ENCODE assay signal across 1 cellular context in the genomic region with DNA sequence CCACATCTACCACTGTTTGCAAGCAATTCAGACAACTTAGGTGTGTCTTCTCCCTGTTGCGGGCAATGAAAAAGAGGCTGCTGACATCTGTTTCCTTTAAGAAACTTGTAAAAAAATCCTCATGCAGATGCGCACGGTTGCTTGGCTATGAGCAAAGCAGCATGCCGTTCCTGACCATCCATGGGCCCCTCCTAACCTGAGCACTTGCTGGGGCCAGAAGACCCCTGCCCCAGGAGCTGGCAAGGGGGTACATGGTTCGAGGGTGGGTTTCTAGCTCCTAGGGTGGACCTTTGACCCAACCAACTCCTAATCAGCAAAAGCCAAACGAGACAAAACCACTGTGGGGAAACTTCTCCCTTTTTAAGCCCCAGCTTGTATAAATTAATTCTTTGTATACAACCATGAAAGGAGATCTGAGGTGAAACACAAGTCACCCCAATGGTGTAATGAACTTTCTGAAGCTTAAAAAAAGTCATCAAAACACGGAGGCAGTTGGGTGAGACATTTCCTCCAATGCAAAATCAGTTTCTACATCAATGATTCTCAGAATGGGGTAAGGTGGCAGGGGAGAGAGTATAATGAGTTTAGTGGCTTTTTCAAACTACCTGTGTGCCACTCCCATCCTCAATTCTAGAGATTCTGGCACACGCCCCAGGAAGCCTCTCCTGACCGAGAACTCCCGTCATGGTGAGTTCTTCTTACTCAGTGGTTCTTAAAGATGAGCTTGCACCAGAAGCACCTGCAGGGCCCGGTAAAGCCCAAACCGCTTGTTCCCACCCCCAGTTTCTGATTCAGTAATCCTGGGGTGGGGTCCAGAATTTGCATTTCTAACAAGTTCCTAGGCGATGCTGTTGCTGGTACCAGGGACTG.
TF ChIP-seq lines count a peak whose summit lies in the region.

No MANE protein-coding gene starts in this region.

TF ChIP-seq in GM12878, 131 proteins besides CTCF, POLR2A, EP300 and RAD21 (continued from another document and continues in another):
- TF ChIP-seq, protein P1, sequence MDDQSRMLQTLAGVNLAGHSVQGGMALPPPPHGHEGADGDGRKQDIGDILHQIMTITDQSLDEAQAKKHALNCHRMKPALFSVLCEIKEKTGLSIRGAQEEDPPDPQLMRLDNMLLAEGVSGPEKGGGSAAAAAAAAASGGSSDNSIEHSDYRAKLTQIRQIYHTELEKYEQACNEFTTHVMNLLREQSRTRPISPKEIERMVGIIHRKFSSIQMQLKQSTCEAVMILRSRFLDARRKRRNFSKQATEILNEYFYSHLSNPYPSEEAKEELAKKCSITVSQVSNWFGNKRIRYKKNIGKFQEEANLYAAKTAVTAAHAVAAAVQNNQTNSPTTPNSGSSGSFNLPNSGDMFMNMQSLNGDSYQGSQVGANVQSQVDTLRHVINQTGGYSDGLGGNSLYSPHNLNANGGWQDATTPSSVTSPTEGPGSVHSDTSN (IDR thresholded peaks at IDR 0.05; ENCODE audit: insufficient replicate concordance, low read depth, low read length) = no peak
- TF ChIP-seq GATAD2B (conservative IDR thresholded peaks at IDR 0.05; ENCODE audit: low read depth) (no peak), SPI1 (IDR thresholded peaks at IDR 0.05; ENCODE audit: borderline replicate concordance, insufficient read depth, low read depth, low read length) (no peak), BACH1 (IDR thresholded peaks at IDR 0.05; ENCODE audit: borderline replicate concordance) (no peak), NFYA (IDR thresholded peaks at IDR 0.05; ENCODE audit: borderline replicate concordance, low read depth, low read length) (no peak), SMAD5 (IDR thresholded peaks at IDR 0.05; ENCODE audit: low read depth) (no peak), RUNX3 (IDR thresholded peaks at IDR 0.05; ENCODE audit: low read length) (peak; percentile 63), ZSCAN29 (IDR thresholded peaks at IDR 0.05) (no peak), MEF2A (IDR thresholded peaks at IDR 0.05; ENCODE audit: insufficient read depth, low read depth, low read length) (0 out of 2 replicates have a peak, but pooled peaks have one; percentile 6), SREBF1 (IDR thresholded peaks at IDR 0.05; ENCODE audit: low read length) (no peak), PAX5 (IDR thresholded peaks at IDR 0.05; ENCODE audit: borderline replicate concordance, low read depth, low read length) (no peak), ESRRA (IDR thresholded peaks at IDR 0.05; ENCODE audit: low read length) (no peak), FOS (IDR thresholded peaks at IDR 0.05; ENCODE audit: borderline replicate concordance, extremely low read depth, insufficient read length) (no peak), CREB1 (IDR thresholded peaks at IDR 0.05; ENCODE audit: low read depth) (no peak), HCFC1 (IDR thresholded peaks at IDR 0.05; ENCODE audit: low read length) (no peak), LARP7 (IDR thresholded peaks at IDR 0.05) (no peak), NFXL1 (IDR thresholded peaks at IDR 0.05; ENCODE audit: borderline replicate concordance) (no peak)
- TF ChIP-seq, protein P2, sequence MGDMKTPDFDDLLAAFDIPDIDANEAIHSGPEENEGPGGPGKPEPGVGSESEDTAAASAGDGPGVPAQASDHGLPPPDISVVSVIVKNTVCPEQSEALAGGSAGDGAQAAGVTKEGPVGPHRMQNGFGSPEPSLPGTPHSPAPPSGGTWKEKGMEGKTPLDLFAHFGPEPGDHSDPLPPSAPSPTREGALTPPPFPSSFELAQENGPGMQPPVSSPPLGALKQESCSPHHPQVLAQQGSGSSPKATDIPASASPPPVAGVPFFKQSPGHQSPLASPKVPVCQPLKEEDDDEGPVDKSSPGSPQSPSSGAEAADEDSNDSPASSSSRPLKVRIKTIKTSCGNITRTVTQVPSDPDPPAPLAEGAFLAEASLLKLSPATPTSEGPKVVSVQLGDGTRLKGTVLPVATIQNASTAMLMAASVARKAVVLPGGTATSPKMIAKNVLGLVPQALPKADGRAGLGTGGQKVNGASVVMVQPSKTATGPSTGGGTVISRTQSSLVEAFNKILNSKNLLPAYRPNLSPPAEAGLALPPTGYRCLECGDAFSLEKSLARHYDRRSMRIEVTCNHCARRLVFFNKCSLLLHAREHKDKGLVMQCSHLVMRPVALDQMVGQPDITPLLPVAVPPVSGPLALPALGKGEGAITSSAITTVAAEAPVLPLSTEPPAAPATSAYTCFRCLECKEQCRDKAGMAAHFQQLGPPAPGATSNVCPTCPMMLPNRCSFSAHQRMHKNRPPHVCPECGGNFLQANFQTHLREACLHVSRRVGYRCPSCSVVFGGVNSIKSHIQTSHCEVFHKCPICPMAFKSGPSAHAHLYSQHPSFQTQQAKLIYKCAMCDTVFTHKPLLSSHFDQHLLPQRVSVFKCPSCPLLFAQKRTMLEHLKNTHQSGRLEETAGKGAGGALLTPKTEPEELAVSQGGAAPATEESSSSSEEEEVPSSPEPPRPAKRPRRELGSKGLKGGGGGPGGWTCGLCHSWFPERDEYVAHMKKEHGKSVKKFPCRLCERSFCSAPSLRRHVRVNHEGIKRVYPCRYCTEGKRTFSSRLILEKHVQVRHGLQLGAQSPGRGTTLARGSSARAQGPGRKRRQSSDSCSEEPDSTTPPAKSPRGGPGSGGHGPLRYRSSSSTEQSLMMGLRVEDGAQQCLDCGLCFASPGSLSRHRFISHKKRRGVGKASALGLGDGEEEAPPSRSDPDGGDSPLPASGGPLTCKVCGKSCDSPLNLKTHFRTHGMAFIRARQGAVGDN (IDR thresholded peaks at IDR 0.05) = no peak
- TF ChIP-seq, protein P3, sequence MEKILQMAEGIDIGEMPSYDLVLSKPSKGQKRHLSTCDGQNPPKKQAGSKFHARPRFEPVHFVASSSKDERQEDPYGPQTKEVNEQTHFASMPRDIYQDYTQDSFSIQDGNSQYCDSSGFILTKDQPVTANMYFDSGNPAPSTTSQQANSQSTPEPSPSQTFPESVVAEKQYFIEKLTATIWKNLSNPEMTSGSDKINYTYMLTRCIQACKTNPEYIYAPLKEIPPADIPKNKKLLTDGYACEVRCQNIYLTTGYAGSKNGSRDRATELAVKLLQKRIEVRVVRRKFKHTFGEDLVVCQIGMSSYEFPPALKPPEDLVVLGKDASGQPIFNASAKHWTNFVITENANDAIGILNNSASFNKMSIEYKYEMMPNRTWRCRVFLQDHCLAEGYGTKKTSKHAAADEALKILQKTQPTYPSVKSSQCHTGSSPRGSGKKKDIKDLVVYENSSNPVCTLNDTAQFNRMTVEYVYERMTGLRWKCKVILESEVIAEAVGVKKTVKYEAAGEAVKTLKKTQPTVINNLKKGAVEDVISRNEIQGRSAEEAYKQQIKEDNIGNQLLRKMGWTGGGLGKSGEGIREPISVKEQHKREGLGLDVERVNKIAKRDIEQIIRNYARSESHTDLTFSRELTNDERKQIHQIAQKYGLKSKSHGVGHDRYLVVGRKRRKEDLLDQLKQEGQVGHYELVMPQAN (conservative IDR thresholded peaks at IDR 0.05) = no peak
- TF ChIP-seq, protein P4, sequence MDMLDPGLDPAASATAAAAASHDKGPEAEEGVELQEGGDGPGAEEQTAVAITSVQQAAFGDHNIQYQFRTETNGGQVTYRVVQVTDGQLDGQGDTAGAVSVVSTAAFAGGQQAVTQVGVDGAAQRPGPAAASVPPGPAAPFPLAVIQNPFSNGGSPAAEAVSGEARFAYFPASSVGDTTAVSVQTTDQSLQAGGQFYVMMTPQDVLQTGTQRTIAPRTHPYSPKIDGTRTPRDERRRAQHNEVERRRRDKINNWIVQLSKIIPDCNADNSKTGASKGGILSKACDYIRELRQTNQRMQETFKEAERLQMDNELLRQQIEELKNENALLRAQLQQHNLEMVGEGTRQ (IDR thresholded peaks at IDR 0.05; ENCODE audit: borderline replicate concordance, low read depth, low read length) = no peak
- TF ChIP-seq, protein P5, sequence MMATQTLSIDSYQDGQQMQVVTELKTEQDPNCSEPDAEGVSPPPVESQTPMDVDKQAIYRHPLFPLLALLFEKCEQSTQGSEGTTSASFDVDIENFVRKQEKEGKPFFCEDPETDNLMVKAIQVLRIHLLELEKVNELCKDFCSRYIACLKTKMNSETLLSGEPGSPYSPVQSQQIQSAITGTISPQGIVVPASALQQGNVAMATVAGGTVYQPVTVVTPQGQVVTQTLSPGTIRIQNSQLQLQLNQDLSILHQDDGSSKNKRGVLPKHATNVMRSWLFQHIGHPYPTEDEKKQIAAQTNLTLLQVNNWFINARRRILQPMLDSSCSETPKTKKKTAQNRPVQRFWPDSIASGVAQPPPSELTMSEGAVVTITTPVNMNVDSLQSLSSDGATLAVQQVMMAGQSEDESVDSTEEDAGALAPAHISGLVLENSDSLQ (IDR thresholded peaks at IDR 0.05) = no peak
- TF ChIP-seq, protein P6, sequence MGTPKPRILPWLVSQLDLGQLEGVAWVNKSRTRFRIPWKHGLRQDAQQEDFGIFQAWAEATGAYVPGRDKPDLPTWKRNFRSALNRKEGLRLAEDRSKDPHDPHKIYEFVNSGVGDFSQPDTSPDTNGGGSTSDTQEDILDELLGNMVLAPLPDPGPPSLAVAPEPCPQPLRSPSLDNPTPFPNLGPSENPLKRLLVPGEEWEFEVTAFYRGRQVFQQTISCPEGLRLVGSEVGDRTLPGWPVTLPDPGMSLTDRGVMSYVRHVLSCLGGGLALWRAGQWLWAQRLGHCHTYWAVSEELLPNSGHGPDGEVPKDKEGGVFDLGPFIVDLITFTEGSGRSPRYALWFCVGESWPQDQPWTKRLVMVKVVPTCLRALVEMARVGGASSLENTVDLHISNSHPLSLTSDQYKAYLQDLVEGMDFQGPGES (IDR thresholded peaks at IDR 0.05) = no peak
- TF ChIP-seq, protein P7, sequence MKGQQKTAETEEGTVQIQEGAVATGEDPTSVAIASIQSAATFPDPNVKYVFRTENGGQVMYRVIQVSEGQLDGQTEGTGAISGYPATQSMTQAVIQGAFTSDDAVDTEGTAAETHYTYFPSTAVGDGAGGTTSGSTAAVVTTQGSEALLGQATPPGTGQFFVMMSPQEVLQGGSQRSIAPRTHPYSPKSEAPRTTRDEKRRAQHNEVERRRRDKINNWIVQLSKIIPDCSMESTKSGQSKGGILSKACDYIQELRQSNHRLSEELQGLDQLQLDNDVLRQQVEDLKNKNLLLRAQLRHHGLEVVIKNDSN (IDR thresholded peaks at IDR 0.05; ENCODE audit: borderline replicate concordance, extremely low read length, insufficient read depth, low read depth, low read length) = no peak
- TF ChIP-seq, protein P8, sequence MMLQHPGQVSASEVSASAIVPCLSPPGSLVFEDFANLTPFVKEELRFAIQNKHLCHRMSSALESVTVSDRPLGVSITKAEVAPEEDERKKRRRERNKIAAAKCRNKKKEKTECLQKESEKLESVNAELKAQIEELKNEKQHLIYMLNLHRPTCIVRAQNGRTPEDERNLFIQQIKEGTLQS (IDR thresholded peaks at IDR 0.05; ENCODE audit: borderline replicate concordance, extremely low read depth, low read depth, low read length) = no peak
- TF ChIP-seq, protein P9, sequence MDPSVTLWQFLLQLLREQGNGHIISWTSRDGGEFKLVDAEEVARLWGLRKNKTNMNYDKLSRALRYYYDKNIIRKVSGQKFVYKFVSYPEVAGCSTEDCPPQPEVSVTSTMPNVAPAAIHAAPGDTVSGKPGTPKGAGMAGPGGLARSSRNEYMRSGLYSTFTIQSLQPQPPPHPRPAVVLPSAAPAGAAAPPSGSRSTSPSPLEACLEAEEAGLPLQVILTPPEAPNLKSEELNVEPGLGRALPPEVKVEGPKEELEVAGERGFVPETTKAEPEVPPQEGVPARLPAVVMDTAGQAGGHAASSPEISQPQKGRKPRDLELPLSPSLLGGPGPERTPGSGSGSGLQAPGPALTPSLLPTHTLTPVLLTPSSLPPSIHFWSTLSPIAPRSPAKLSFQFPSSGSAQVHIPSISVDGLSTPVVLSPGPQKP (IDR thresholded peaks at IDR 0.05; ENCODE audit: low read depth, low read length) = no peak
- TF ChIP-seq, protein P10, sequence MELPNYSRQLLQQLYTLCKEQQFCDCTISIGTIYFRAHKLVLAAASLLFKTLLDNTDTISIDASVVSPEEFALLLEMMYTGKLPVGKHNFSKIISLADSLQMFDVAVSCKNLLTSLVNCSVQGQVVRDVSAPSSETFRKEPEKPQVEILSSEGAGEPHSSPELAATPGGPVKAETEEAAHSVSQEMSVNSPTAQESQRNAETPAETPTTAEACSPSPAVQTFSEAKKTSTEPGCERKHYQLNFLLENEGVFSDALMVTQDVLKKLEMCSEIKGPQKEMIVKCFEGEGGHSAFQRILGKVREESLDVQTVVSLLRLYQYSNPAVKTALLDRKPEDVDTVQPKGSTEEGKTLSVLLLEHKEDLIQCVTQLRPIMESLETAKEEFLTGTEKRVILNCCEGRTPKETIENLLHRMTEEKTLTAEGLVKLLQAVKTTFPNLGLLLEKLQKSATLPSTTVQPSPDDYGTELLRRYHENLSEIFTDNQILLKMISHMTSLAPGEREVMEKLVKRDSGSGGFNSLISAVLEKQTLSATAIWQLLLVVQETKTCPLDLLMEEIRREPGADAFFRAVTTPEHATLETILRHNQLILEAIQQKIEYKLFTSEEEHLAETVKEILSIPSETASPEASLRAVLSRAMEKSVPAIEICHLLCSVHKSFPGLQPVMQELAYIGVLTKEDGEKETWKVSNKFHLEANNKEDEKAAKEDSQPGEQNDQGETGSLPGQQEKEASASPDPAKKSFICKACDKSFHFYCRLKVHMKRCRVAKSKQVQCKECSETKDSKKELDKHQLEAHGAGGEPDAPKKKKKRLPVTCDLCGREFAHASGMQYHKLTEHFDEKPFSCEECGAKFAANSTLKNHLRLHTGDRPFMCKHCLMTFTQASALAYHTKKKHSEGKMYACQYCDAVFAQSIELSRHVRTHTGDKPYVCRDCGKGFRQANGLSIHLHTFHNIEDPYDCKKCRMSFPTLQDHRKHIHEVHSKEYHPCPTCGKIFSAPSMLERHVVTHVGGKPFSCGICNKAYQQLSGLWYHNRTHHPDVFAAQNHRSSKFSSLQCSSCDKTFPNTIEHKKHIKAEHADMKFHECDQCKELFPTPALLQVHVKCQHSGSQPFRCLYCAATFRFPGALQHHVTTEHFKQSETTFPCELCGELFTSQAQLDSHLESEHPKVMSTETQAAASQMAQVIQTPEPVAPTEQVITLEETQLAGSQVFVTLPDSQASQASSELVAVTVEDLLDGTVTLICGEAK (IDR thresholded peaks at IDR 0.05; ENCODE audit: borderline replicate concordance) = no peak
- TF ChIP-seq, protein P11, sequence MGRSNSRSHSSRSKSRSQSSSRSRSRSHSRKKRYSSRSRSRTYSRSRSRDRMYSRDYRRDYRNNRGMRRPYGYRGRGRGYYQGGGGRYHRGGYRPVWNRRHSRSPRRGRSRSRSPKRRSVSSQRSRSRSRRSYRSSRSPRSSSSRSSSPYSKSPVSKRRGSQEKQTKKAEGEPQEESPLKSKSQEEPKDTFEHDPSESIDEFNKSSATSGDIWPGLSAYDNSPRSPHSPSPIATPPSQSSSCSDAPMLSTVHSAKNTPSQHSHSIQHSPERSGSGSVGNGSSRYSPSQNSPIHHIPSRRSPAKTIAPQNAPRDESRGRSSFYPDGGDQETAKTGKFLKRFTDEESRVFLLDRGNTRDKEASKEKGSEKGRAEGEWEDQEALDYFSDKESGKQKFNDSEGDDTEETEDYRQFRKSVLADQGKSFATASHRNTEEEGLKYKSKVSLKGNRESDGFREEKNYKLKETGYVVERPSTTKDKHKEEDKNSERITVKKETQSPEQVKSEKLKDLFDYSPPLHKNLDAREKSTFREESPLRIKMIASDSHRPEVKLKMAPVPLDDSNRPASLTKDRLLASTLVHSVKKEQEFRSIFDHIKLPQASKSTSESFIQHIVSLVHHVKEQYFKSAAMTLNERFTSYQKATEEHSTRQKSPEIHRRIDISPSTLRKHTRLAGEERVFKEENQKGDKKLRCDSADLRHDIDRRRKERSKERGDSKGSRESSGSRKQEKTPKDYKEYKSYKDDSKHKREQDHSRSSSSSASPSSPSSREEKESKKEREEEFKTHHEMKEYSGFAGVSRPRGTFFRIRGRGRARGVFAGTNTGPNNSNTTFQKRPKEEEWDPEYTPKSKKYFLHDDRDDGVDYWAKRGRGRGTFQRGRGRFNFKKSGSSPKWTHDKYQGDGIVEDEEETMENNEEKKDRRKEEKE (IDR thresholded peaks at IDR 0.05) = no peak
